In the genomic region with DNA sequence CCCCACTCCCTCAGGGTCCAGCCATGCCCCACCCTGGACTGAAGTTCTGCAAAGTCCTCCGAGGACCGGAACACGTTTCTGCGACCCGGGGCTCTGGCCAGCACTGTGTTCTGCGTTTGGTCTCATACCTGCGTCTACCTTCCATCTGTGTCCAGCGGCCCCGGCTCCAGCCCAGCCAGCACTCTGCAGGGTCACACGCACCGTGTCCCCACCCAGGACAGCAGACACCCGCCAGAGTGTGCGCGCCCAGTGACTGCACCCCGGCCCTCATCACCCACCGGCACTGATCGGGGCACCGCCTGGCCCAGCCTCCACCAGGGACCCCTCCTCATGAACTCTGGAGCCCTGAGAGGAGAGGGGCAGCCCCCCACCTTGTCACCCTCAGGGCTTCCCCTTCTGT, we compare ENCODE assay signal across 3 cellular contexts.
TF ChIP-seq lines count a peak whose summit lies in the region.

No MANE protein-coding gene starts in this region.

TF ChIP-seq in SK-N-SH treated with all-trans-retinoic acid at 6 μM for 48 hours, 23 proteins besides CTCF, POLR2A, EP300 and RAD21:
- TF ChIP-seq ISL1 (CRISPR knock-in tag; IDR thresholded peaks at IDR 0.05) (no peak), ZNF8 (CRISPR knock-in tag; IDR thresholded peaks at IDR 0.05) (no peak), ESRRG (CRISPR knock-in tag; IDR thresholded peaks at IDR 0.05) (no peak), SNAI2 (CRISPR knock-in tag; IDR thresholded peaks at IDR 0.05) (no peak), ZFP30 (CRISPR knock-in tag; IDR thresholded peaks at IDR 0.05) (no peak), ZNF565 (CRISPR knock-in tag; conservative IDR thresholded peaks at IDR 0.05; ENCODE audit: low read depth) (no peak), CSDC2 (CRISPR knock-in tag; IDR thresholded peaks at IDR 0.05) (no peak), ZFP3 (CRISPR knock-in tag; IDR thresholded peaks at IDR 0.05) (no peak), RARB (CRISPR knock-in tag; IDR thresholded peaks at IDR 0.05) (no peak)
- TF ChIP-seq, protein P1, sequence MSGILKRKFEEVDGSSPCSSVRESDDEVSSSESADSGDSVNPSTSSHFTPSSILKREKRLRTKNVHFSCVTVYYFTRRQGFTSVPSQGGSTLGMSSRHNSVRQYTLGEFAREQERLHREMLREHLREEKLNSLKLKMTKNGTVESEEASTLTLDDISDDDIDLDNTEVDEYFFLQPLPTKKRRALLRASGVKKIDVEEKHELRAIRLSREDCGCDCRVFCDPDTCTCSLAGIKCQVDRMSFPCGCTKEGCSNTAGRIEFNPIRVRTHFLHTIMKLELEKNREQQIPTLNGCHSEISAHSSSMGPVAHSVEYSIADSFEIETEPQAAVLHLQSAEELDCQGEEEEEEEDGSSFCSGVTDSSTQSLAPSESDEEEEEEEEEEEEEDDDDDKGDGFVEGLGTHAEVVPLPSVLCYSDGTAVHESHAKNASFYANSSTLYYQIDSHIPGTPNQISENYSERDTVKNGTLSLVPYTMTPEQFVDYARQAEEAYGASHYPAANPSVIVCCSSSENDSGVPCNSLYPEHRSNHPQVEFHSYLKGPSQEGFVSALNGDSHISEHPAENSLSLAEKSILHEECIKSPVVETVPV (CRISPR knock-in tag; IDR thresholded peaks at IDR 0.05) = no peak
- TF ChIP-seq, protein P2, sequence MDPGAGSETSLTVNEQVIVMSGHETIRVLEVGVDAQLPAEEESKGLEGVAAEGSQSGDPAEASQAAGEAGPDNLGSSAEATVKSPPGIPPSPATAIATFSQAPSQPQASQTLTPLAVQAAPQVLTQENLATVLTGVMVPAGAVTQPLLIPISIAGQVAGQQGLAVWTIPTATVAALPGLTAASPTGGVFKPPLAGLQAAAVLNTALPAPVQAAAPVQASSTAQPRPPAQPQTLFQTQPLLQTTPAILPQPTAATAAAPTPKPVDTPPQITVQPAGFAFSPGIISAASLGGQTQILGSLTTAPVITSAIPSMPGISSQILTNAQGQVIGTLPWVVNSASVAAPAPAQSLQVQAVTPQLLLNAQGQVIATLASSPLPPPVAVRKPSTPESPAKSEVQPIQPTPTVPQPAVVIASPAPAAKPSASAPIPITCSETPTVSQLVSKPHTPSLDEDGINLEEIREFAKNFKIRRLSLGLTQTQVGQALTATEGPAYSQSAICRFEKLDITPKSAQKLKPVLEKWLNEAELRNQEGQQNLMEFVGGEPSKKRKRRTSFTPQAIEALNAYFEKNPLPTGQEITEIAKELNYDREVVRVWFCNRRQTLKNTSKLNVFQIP (CRISPR knock-in tag; IDR thresholded peaks at IDR 0.05; ENCODE audit: borderline replicate concordance, low read depth) = no peak
- TF ChIP-seq, protein P3, sequence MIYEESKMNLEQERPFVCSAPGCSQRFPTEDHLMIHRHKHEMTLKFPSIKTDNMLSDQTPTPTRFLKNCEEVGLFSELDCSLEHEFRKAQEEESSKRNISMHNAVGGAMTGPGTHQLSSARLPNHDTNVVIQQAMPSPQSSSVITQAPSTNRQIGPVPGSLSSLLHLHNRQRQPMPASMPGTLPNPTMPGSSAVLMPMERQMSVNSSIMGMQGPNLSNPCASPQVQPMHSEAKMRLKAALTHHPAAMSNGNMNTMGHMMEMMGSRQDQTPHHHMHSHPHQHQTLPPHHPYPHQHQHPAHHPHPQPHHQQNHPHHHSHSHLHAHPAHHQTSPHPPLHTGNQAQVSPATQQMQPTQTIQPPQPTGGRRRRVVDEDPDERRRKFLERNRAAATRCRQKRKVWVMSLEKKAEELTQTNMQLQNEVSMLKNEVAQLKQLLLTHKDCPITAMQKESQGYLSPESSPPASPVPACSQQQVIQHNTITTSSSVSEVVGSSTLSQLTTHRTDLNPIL (CRISPR knock-in tag; IDR thresholded peaks at IDR 0.05; ENCODE audit: low read depth) = no peak

TF ChIP-seq in SK-N-SH, 30 proteins besides CTCF, POLR2A, EP300 and RAD21:
- TF ChIP-seq MEF2A (IDR thresholded peaks at IDR 0.05; ENCODE audit: borderline replicate concordance, low read depth) (no peak), EZH2phosphoT487 (IDR thresholded peaks at IDR 0.05; ENCODE audit: borderline replicate concordance, low read depth) (no peak), TCF12 (IDR thresholded peaks at IDR 0.05) (no peak), JUND (IDR thresholded peaks at IDR 0.05) (no peak), GABPA (IDR thresholded peaks at IDR 0.05; ENCODE audit: low read depth) (no peak), FOSL2 (IDR thresholded peaks at IDR 0.05; ENCODE audit: borderline replicate concordance, low read depth) (no peak), SIN3A (IDR thresholded peaks at IDR 0.05; ENCODE audit: borderline replicate concordance, low read depth, low read length) (no peak), NFIC (IDR thresholded peaks at IDR 0.05; ENCODE audit: borderline replicate concordance) (no peak), FOXJ3 (CRISPR knock-in tag; IDR thresholded peaks at IDR 0.05) (no peak), RXRA (IDR thresholded peaks at IDR 0.05; ENCODE audit: borderline replicate concordance, low read depth) (no peak), MXI1 (IDR thresholded peaks at IDR 0.05; ENCODE audit: low read depth, low read length) (no peak)
- TF ChIP-seq, protein P4, sequence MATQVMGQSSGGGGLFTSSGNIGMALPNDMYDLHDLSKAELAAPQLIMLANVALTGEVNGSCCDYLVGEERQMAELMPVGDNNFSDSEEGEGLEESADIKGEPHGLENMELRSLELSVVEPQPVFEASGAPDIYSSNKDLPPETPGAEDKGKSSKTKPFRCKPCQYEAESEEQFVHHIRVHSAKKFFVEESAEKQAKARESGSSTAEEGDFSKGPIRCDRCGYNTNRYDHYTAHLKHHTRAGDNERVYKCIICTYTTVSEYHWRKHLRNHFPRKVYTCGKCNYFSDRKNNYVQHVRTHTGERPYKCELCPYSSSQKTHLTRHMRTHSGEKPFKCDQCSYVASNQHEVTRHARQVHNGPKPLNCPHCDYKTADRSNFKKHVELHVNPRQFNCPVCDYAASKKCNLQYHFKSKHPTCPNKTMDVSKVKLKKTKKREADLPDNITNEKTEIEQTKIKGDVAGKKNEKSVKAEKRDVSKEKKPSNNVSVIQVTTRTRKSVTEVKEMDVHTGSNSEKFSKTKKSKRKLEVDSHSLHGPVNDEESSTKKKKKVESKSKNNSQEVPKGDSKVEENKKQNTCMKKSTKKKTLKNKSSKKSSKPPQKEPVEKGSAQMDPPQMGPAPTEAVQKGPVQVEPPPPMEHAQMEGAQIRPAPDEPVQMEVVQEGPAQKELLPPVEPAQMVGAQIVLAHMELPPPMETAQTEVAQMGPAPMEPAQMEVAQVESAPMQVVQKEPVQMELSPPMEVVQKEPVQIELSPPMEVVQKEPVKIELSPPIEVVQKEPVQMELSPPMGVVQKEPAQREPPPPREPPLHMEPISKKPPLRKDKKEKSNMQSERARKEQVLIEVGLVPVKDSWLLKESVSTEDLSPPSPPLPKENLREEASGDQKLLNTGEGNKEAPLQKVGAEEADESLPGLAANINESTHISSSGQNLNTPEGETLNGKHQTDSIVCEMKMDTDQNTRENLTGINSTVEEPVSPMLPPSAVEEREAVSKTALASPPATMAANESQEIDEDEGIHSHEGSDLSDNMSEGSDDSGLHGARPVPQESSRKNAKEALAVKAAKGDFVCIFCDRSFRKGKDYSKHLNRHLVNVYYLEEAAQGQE (IDR thresholded peaks at IDR 0.05; ENCODE audit: low read depth, low read length) = no peak
- TF ChIP-seq, protein P5, sequence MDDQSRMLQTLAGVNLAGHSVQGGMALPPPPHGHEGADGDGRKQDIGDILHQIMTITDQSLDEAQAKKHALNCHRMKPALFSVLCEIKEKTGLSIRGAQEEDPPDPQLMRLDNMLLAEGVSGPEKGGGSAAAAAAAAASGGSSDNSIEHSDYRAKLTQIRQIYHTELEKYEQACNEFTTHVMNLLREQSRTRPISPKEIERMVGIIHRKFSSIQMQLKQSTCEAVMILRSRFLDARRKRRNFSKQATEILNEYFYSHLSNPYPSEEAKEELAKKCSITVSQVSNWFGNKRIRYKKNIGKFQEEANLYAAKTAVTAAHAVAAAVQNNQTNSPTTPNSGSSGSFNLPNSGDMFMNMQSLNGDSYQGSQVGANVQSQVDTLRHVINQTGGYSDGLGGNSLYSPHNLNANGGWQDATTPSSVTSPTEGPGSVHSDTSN (IDR thresholded peaks at IDR 0.05) = no peak
- TF ChIP-seq, protein P6, sequence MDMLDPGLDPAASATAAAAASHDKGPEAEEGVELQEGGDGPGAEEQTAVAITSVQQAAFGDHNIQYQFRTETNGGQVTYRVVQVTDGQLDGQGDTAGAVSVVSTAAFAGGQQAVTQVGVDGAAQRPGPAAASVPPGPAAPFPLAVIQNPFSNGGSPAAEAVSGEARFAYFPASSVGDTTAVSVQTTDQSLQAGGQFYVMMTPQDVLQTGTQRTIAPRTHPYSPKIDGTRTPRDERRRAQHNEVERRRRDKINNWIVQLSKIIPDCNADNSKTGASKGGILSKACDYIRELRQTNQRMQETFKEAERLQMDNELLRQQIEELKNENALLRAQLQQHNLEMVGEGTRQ (IDR thresholded peaks at IDR 0.05; ENCODE audit: borderline replicate concordance, low read depth, low read length) = no peak
- TF ChIP-seq, protein P7, sequence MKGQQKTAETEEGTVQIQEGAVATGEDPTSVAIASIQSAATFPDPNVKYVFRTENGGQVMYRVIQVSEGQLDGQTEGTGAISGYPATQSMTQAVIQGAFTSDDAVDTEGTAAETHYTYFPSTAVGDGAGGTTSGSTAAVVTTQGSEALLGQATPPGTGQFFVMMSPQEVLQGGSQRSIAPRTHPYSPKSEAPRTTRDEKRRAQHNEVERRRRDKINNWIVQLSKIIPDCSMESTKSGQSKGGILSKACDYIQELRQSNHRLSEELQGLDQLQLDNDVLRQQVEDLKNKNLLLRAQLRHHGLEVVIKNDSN (IDR thresholded peaks at IDR 0.05; ENCODE audit: borderline replicate concordance, low read depth) = no peak

TF ChIP-seq in K562, 482 proteins besides CTCF, POLR2A, EP300 and RAD21:
- no peak for TF ChIP-seq SMAD3 (CRISPR knock-in tag; conservative IDR thresholded peaks at IDR 0.05)
